Comparison of ENCODE assay signal across 23 cellular contexts in the genomic region with DNA sequence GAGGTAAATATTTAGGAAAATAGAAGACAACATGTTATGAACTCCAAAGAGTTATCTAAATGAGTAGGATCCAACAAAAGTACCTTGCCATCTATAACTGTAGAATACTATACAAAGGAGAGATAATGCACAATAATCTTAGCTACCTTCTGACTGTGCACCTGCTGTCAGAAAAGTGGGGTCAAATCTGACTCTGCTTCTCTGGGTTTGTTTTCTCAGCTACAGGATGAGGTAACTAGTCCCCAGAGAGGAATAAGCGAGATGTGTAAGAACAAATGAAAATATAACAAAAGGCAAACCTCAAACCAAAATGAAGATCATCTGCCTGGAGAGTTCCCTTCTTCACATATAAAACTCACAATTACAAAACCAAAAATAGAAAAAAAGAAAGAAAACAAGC.
"Had no signal": no experiment of that assay in that cellular context is flagged by ENCODE, and none has a peak within 500 bp of the region (broad histone marks: within the 10 kb centered on the region; RNA-seq: fewer than 3 reads in every experiment).

No MANE protein-coding gene starts in this region.

- DNase-seq: activated CD4-positive, alpha-beta memory T cell treated with anti-CD3 and anti-CD28 coated beads, Interleukin-2, amount 10 ng/mL, durations not matched to agents 7 days and 5 days; activated CD4-positive, alpha-beta T cell treated with anti-CD3 and anti-CD28 coated beads, Interleukin-2, amount 10 ng/mL, durations not matched to agents 7 days and 5 days; activated CD4-positive, CD25-positive, alpha-beta regulatory T cell treated with anti-CD3 and anti-CD28 coated beads, Interleukin-2, amount 50 U/mL, for 72 hours; activated CD8-positive, alpha-beta memory T cell treated with anti-CD3 and anti-CD28 coated beads, Interleukin-2, amount 10 ng/mL, durations not matched to agents 7 days and 5 days; activated effector memory CD4-positive, alpha-beta T cell treated with Interleukin-2 at 50 U/mL for 16 hours; activated naive CD4-positive, alpha-beta T cell treated with anti-CD3 and anti-CD28 coated beads for 36 hours; activated naive CD8-positive, alpha-beta T cell treated with anti-CD3 and anti-CD28 coated beads for 36 hours; adrenal gland; aorta; body of pancreas; dermis blood vessel endothelial cell; effector CD4-positive, alpha-beta T cell; foreskin keratinocyte; left ventricle myocardium inferior; mucosa of descending colon; right lobe of liver; stimulated activated CD4-positive, alpha-beta T cell treated with anti-CD3 and anti-CD28 coated beads, Interleukin-2, amount 100 ng/mL, for 48 hours; stomach; T-helper 9 cell; thyroid gland; upper lobe of left lung had no signal

- H3K4me3 Mint-ChIP-seq: activated CD4-positive, alpha-beta memory T cell treated with anti-CD3 and anti-CD28 coated beads, Interleukin-2, amount 10 ng/mL, durations not matched to agents 7 days and 5 days; activated CD4-positive, alpha-beta T cell treated with anti-CD3 and anti-CD28 coated beads, Interleukin-2, amount 10 ng/mL, durations not matched to agents 7 days and 5 days; activated CD8-positive, alpha-beta memory T cell treated with anti-CD3 and anti-CD28 coated beads, Interleukin-2, amount 10 ng/mL, durations not matched to agents 7 days and 5 days; activated naive CD4-positive, alpha-beta T cell treated with anti-CD3 and anti-CD28 coated beads for 36 hours; activated naive CD8-positive, alpha-beta T cell treated with anti-CD3 and anti-CD28 coated beads for 36 hours; nephron; T-helper 1 cell treated with Interleukin-12 subunit alpha and Interleukin-12 subunit beta and Interleukin-4 antibody, amounts not matched to agents 30 μg/mL and 1 μg/mL, for 36 hours had no signal

- H3K36me3 Mint-ChIP-seq: activated CD8-positive, alpha-beta memory T cell treated with anti-CD3 and anti-CD28 coated beads, Interleukin-2, amount 10 ng/mL, durations not matched to agents 7 days and 5 days; activated naive CD8-positive, alpha-beta T cell treated with anti-CD3 and anti-CD28 coated beads for 36 hours had no signal

- H3K27me3 Mint-ChIP-seq: activated CD4-positive, alpha-beta memory T cell treated with anti-CD3 and anti-CD28 coated beads, Interleukin-2, amount 10 ng/mL, durations not matched to agents 7 days and 5 days; activated naive CD8-positive, alpha-beta T cell treated with anti-CD3 and anti-CD28 coated beads for 36 hours had no signal

- H3K27ac Mint-ChIP-seq: activated CD4-positive, alpha-beta memory T cell treated with anti-CD3 and anti-CD28 coated beads, Interleukin-2, amount 10 ng/mL, durations not matched to agents 7 days and 5 days; activated CD4-positive, alpha-beta T cell treated with anti-CD3 and anti-CD28 coated beads, Interleukin-2, amount 10 ng/mL, durations not matched to agents 7 days and 5 days; activated CD8-positive, alpha-beta memory T cell treated with anti-CD3 and anti-CD28 coated beads, Interleukin-2, amount 10 ng/mL, durations not matched to agents 7 days and 5 days; activated naive CD4-positive, alpha-beta T cell treated with anti-CD3 and anti-CD28 coated beads for 36 hours; activated naive CD8-positive, alpha-beta T cell treated with anti-CD3 and anti-CD28 coated beads for 36 hours; nephron; T-helper 1 cell treated with Interleukin-12 subunit alpha and Interleukin-12 subunit beta and Interleukin-4 antibody, amounts not matched to agents 30 μg/mL and 1 μg/mL, for 36 hours had no signal

- H3K4me1 Mint-ChIP-seq: activated CD4-positive, alpha-beta memory T cell treated with anti-CD3 and anti-CD28 coated beads, Interleukin-2, amount 10 ng/mL, durations not matched to agents 7 days and 5 days; activated CD4-positive, alpha-beta T cell treated with anti-CD3 and anti-CD28 coated beads, Interleukin-2, amount 10 ng/mL, durations not matched to agents 7 days and 5 days had no signal

- ATAC-seq: activated CD8-positive, alpha-beta memory T cell treated with anti-CD3 and anti-CD28 coated beads, Interleukin-2, amount 10 ng/mL, durations not matched to agents 7 days and 5 days; body of pancreas; foreskin keratinocyte; mucosa of descending colon; right lobe of liver had no signal

- H3K9me3 Mint-ChIP-seq: activated CD4-positive, alpha-beta memory T cell treated with anti-CD3 and anti-CD28 coated beads, Interleukin-2, amount 10 ng/mL, durations not matched to agents 7 days and 5 days; activated CD4-positive, alpha-beta T cell treated with anti-CD3 and anti-CD28 coated beads, Interleukin-2, amount 10 ng/mL, durations not matched to agents 7 days and 5 days; activated naive CD4-positive, alpha-beta T cell treated with anti-CD3 and anti-CD28 coated beads for 36 hours; activated naive CD8-positive, alpha-beta T cell treated with anti-CD3 and anti-CD28 coated beads for 36 hours; nephron; T-helper 1 cell treated with Interleukin-12 subunit alpha and Interleukin-12 subunit beta and Interleukin-4 antibody, amounts not matched to agents 30 μg/mL and 1 μg/mL, for 36 hours had no signal
